1 cellular context compared by ENCODE assay signal in the genomic region with DNA sequence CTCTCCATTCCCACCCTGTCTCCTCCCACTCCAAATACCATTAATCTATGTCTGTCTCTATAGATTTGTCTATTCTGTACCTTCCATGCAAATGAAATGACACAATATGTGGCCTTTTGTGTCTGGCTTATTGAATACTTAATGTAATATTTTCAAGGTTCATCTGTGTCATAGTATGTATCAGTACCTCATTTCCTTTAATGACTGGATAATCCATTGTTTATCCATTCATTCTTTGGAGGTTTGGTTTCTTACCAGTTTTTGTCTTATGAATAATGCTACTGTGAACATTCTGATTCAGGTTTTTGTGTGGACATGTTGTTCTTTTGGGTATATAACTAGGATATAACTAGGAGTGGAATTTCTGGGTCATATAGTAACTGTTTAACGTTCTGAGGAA. TPM values are rescaled to one million over a fixed set of nuclear protein-coding genes. Genes with fewer than 3 reads are reported as not detected.
"Had no signal": no experiment of that assay in that cellular context is flagged by ENCODE, and none has a peak within 500 bp of the region (broad histone marks: within the 10 kb centered on the region; RNA-seq: fewer than 3 reads in every experiment).

No MANE protein-coding gene starts in this region.

RNA-seq across cellular contexts. Expression of a gene that starts 55.8 kb away (rescaled TPM):
- total RNA-seq: M059J had no signal
